29 cellular contexts compared by ENCODE assay signal in genomic region chr14:67392728-67393314, GRCh38. TPM values are rescaled to one million over a fixed set of nuclear protein-coding genes. Genes with fewer than 3 reads are reported as not detected.
"Had no signal": no experiment of that assay in that cellular context is flagged by ENCODE, and none has a peak within 500 bp of the region (broad histone marks: within the 10 kb centered on the region; RNA-seq: fewer than 3 reads in every experiment).

No MANE protein-coding gene starts in this region.

- H3K27me3 ChIP-seq: ascending aorta, cardiac muscle cell, colonic mucosa, gastrocnemius medialis, right atrium auricular region, spleen, transverse colon, uterus had no signal

- H3K9me3 ChIP-seq: ascending aorta, colonic mucosa, gastrocnemius medialis, left ventricle myocardium inferior, mucosa of descending colon, right atrium auricular region, spleen, transverse colon, uterus had no signal

- DNase-seq: activated CD4-positive, alpha-beta T cell treated with anti-CD3 and anti-CD28 coated beads for 48 hours; activated CD4-positive, alpha-beta T cell treated with anti-CD3 and anti-CD28 coated beads, Interleukin-2, amount 50 U/mL, for 48 hours; activated CD8-positive, alpha-beta memory T cell treated with anti-CD3 and anti-CD28 coated beads for 24 hours; activated effector memory CD4-positive, alpha-beta T cell treated with anti-CD3 and anti-CD28 coated beads, Interleukin-2, amount 50 U/mL, for 16 hours; activated naive CD4-positive, alpha-beta T cell treated with anti-CD3 and anti-CD28 coated beads for 36 hours; activated naive CD8-positive, alpha-beta T cell treated with anti-CD3 and anti-CD28 coated beads for 36 hours; cerebellar nuclear complex; colonic mucosa; effector CD8-positive, alpha-beta T cell; gastrocnemius medialis; glutamatergic neuron; left ventricle myocardium inferior; mucosa of descending colon; nephron progenitor cell; nucleus accumbens; spleen; stimulated activated naive CD4-positive, alpha-beta T cell; T-helper 9 cell; transverse colon; uterus; WERI-Rb-1 had no signal

- ATAC-seq: activated CD4-positive, CD25-positive, alpha-beta regulatory T cell treated with anti-CD3 and anti-CD28 coated beads, Interleukin-2, amount 50 U/mL, for 24 hours; gastrocnemius medialis; mucosa of descending colon had no signal

- FAIRE-seq: islet of Langerhans, TTC549 had no signal

- H3K4me3 ChIP-seq: ascending aorta, cardiac muscle cell, colonic mucosa, gastrocnemius medialis, left ventricle myocardium inferior, mucosa of descending colon, right atrium auricular region, spleen, transverse colon, uterus had no signal

- H3K9ac ChIP-seq: parathyroid adenoma had no signal

- H3K36me3 ChIP-seq: ascending aorta, cardiac muscle cell, gastrocnemius medialis, left ventricle myocardium inferior, right atrium auricular region, transverse colon, uterus had no signal

- H3K79me2 ChIP-seq: parathyroid adenoma had no signal

- H3K4me1 ChIP-seq: ascending aorta, colonic mucosa, gastrocnemius medialis, left ventricle myocardium inferior, right atrium auricular region, transverse colon, uterus had no signal

- H3K27ac ChIP-seq: ascending aorta, cardiac muscle cell, colonic mucosa, gastrocnemius medialis, left ventricle myocardium inferior, parathyroid adenoma, right atrium auricular region, spleen, transverse colon, uterus, WERI-Rb-1 had no signal

RNA-seq across cellular contexts. Expression of gene PLEK2, which starts 19.1 kb away (rescaled TPM):
- total RNA-seq: left ventricle myocardium inferior, temporal lobe had no signal
